In genomic region chr1:8569242-8569641, GRCh38 we compare ENCODE assay signal across 20 cellular contexts.
DNase-seq lines count a peak whose midpoint lies in the region; ATAC-seq and TF ChIP-seq lines count a peak whose summit lies in the region.
"Had no signal": no experiment of that assay in that cellular context is flagged by ENCODE, and none has a peak within 500 bp of the region (broad histone marks: within the 10 kb centered on the region; RNA-seq: fewer than 3 reads in every experiment).

No MANE protein-coding gene starts in this region.

- peaks cover 15% of the 10 kb centered on the region for H3K4me1 ChIP-seq in parathyroid adenoma

- peak overlapping the region in 4 of 6 donors; percentile 15 to 63 (median 36) for H3K27ac Mint-ChIP-seq in immature natural killer cell
- H3K27ac Mint-ChIP-seq: B cell; CD4-positive, CD25-positive, alpha-beta regulatory T cell; CD8-positive, alpha-beta T cell; HFFc6 had no signal

- H3K9me3 ChIP-seq in parathyroid adenoma (ENCODE audit: control insufficient read depth, low read length): no peaks in the 10 kb centered on the region
- H3K9me3 ChIP-seq: BLaER1, Caco-2, HAP-1 had no signal

- H3K27me3 Mint-ChIP-seq in immature natural killer cell (ENCODE audit: low read depth in 3 of 3): no peaks in the 10 kb centered on the region
- H3K27me3 Mint-ChIP-seq: B cell; CD4-positive, CD25-positive, alpha-beta regulatory T cell had no signal

- no peaks in the 10 kb centered on the region for H3K36me3 Mint-ChIP-seq in immature natural killer cell
- H3K36me3 Mint-ChIP-seq: CD8-positive, alpha-beta T cell had no signal

- H3K27me3 ChIP-seq in parathyroid adenoma (ENCODE audit: control insufficient read depth, insufficient read depth, low read length): no peaks in the 10 kb centered on the region
- H3K27me3 ChIP-seq: BLaER1 had no signal

- peak overlapping the region; percentile 8 to 81 (median 71) for H3K4me3 Mint-ChIP-seq in immature natural killer cell
- H3K4me3 Mint-ChIP-seq: B cell; CD4-positive, CD25-positive, alpha-beta regulatory T cell; CD8-positive, alpha-beta T cell; HFFc6 had no signal

- peaks cover 18 to 25% of the 10 kb centered on the region in 2 donors for H3K4me1 Mint-ChIP-seq in immature natural killer cell

- H3K27ac ChIP-seq in VCaP (peak overlapping the region; percentile 84), parathyroid adenoma (no peak overlapping the region)
- H3K27ac ChIP-seq: BLaER1, C4-2B had no signal

- no peak for TF ChIP-seq CTCF in VCaP (conservative IDR thresholded peaks at IDR 0.05)
- no peak for TF ChIP-seq CTCF in parathyroid adenoma (IDR thresholded peaks at IDR 0.05)

- DNase-seq in immature natural killer cell (peak; percentile 22 to 35 (median 32)), HK-2 (ENCODE audit: unreplicated experiment) (no peak)
- DNase-seq in stimulated activated CD4-positive, alpha-beta T cell treated with anti-CD3 and anti-CD28 coated beads, Interleukin-4, amount 100 ng/mL, for 4 hours: no peak
- DNase-seq: Caco-2; CD4-positive, CD25-positive, alpha-beta regulatory T cell; CD8-positive, alpha-beta T cell; DMS 273 treated with DMSO at 0.1 percent for 48 hours; DMS79; EL; GDM1; GOT3; HFFc6 had no signal

- no peak for ATAC-seq in GM18909 (IDR thresholded peaks at IDR 0.05; ENCODE audit: poor library complexity, unreplicated experiment)
- ATAC-seq: CD8-positive, alpha-beta T cell; GM12878 had no signal

- no peaks in the 10 kb centered on the region for H3K36me3 ChIP-seq in parathyroid adenoma (ENCODE audit: control insufficient read depth, insufficient read depth, low read length)
- H3K36me3 ChIP-seq: HAP-1 had no signal

- H3K9ac ChIP-seq in parathyroid adenoma: no peak overlapping the region
- H3K9ac ChIP-seq: BLaER1 had no signal

- H3K4me3 ChIP-seq in parathyroid adenoma (ENCODE audit: low read depth, low read length): no peak overlapping the region
- H3K4me3 ChIP-seq: BLaER1, GM12878, HAP-1 had no signal

- H2AFZ ChIP-seq in parathyroid adenoma: no peak overlapping the region

- H3K79me2 ChIP-seq in parathyroid adenoma: peaks cover 9% of the 10 kb centered on the region

- peak overlapping the region; percentile 39 for H3K4me2 ChIP-seq in parathyroid adenoma (ENCODE audit: low read length)
- H3K4me2 ChIP-seq: BLaER1 had no signal

- no peaks in the 10 kb centered on the region for H3K9me3 Mint-ChIP-seq in immature natural killer cell
- H3K9me3 Mint-ChIP-seq: CD4-positive, CD25-positive, alpha-beta regulatory T cell; CD8-positive, alpha-beta T cell; HFFc6 had no signal

Comparison
In these comparisons a context has a peak if more than half of its experiments do, and no peak if none do; other contexts are left out.
1. DNase-seq: peak in immature natural killer cell (3 of 3); none in HK-2 (single experiment) and stimulated activated CD4-positive, alpha-beta T cell treated with anti-CD3 and anti-CD28 coated beads, Interleukin-4, amount 100 ng/mL, for 4 hours (0 of 2).